ENCODE assay signal across 17 cellular contexts in the genomic region with DNA sequence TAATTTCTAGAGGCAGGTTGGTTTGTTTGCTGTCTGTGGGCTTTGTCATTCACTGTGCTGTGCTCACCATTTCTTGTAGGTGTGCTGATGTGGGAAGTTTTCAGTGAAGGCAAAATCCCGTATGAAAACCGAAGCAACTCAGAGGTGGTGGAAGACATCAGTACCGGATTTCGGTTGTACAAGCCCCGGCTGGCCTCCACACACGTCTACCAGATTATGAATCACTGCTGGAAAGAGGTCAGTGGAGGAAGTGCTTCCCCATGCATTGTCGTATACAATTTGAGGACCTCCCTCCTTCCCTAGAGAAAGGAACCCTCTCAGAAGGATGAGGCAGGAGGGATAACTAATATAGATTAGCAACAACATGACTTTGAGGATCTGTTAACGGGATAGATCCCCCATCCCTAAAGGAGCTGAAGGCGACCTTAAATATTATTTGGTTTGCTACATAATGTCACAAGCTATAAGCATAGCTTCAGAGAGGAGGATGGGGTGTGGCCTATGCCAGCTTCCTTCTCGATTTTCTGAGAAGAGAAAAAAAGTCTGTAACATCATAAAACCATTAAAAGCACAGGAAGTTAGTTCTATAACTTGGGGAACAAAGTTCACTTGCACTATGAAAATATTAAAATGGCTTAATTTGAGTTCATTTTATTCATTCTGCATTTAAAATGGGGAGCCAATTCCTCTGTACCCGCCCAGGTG. TPM values are rescaled to one million over a fixed set of nuclear protein-coding genes. Genes with fewer than 3 reads are reported as not detected.
DNase-seq lines count a peak whose midpoint lies in the region; ATAC-seq lines count a peak whose summit lies in the region.
"Had no signal": no experiment of that assay in that cellular context is flagged by ENCODE, and none has a peak within 500 bp of the region (broad histone marks: within the 10 kb centered on the region; RNA-seq: fewer than 3 reads in every experiment).

No MANE protein-coding gene starts in this region.

- no peak for ATAC-seq in activated T-cell treated with anti-CD3 and anti-CD28 coated beads, Interleukin-2, amount 50 U/mL, for 4 hours
- ATAC-seq in T-helper 17 cell, result peak; percentile 20
- peak; percentile 11 for ATAC-seq in stimulated activated effector memory CD8-positive, alpha-beta T cell treated with anti-CD3 and anti-CD28 coated beads, Interleukin-12 subunit alpha, Interleukin-12 subunit beta, amount 100 ng/mL, for 72 hours
- ATAC-seq: Panc1 had no signal

- no peaks in the 10 kb centered on the region for H3K27me3 Mint-ChIP-seq in activated T-cell treated with anti-CD3 and anti-CD28 coated beads, Interleukin-2, amount 50 U/mL, for 4 hours (ENCODE audit: low read depth)
- no peaks in the 10 kb centered on the region for H3K27me3 Mint-ChIP-seq in T-helper 17 cell

- H3K27ac Mint-ChIP-seq in T-helper 17 cell, result peak overlapping the region; percentile 96
- H3K27ac Mint-ChIP-seq in stimulated activated effector memory CD8-positive, alpha-beta T cell treated with anti-CD3 and anti-CD28 coated beads, Interleukin-12 subunit alpha, Interleukin-12 subunit beta, amount 100 ng/mL, for 72 hours, result peak overlapping the region; percentile 91

- DNase-seq in activated T-cell treated with anti-CD3 and anti-CD28 coated beads, Interleukin-2, amount 50 U/mL, for 4 hours, result no peak
- DNase-seq in activated T-cell treated with anti-CD3 and anti-CD28 coated beads, Interleukin-2, amount 50 U/mL, for 1 hour, result no peak
- DNase-seq in T-helper 17 cell (no peak), HuH-7.5 (ENCODE audit: low spot score) (no peak), islet precursor cell (no peak), GDM1 (lab: John Stamatoyannopoulos, UW) (no peak)
- peak; percentile 58 for DNase-seq in central memory CD4-positive, alpha-beta T cell
- no peak for DNase-seq in stimulated activated effector memory CD8-positive, alpha-beta T cell treated with anti-CD3 and anti-CD28 coated beads, Interleukin-12 subunit alpha, Interleukin-12 subunit beta, amount 100 ng/mL, for 72 hours (ENCODE audit: low spot score in 2 of 2)
- DNase-seq: ACHN; activated CD4-positive, CD25-positive, alpha-beta regulatory T cell treated with anti-CD3 and anti-CD28 coated beads, Interleukin-2, amount 50 U/mL, for 72 hours; Calu3; NCI-H187; NCI-H510A treated with DMSO at 0.1 percent for 48 hours; stimulated activated CD4-positive, alpha-beta T cell treated with anti-CD3 and anti-CD28 coated beads, Interleukin-1b, Interleukin-23, amount 100 ng/mL, for 48 hours; SW 1271 had no signal

- H3K4me1 Mint-ChIP-seq in activated T-cell treated with anti-CD3 and anti-CD28 coated beads, Interleukin-2, amount 50 U/mL, for 4 hours (ENCODE audit: low read depth), result peaks cover 94% of the 10 kb centered on the region
- peaks cover 71% of the 10 kb centered on the region for H3K4me1 Mint-ChIP-seq in T-helper 17 cell
- peaks cover 95% of the 10 kb centered on the region for H3K4me1 Mint-ChIP-seq in stimulated activated effector memory CD8-positive, alpha-beta T cell treated with anti-CD3 and anti-CD28 coated beads, Interleukin-12 subunit alpha, Interleukin-12 subunit beta, amount 100 ng/mL, for 72 hours

- peak overlapping the region; percentile 58 for H3K4me3 Mint-ChIP-seq in activated T-cell treated with anti-CD3 and anti-CD28 coated beads, Interleukin-2, amount 50 U/mL, for 4 hours
- H3K4me3 Mint-ChIP-seq in T-helper 17 cell, result peak overlapping the region; percentile 82
- peak overlapping the region; percentile 59 for H3K4me3 Mint-ChIP-seq in stimulated activated effector memory CD8-positive, alpha-beta T cell treated with anti-CD3 and anti-CD28 coated beads, Interleukin-12 subunit alpha, Interleukin-12 subunit beta, amount 100 ng/mL, for 72 hours

- no peaks in the 10 kb centered on the region for H3K9me3 ChIP-seq in T-helper 17 cell (ENCODE audit: control insufficient read depth, low read length, poor library complexity, severe bottlenecking)
- H3K9me3 ChIP-seq: tibial nerve had no signal

- H3K9me3 Mint-ChIP-seq in activated T-cell treated with anti-CD3 and anti-CD28 coated beads, Interleukin-2, amount 50 U/mL, for 4 hours, result no peaks in the 10 kb centered on the region
- H3K9me3 Mint-ChIP-seq in stimulated activated effector memory CD8-positive, alpha-beta T cell treated with anti-CD3 and anti-CD28 coated beads, Interleukin-12 subunit alpha, Interleukin-12 subunit beta, amount 100 ng/mL, for 72 hours, result no peaks in the 10 kb centered on the region

- H3K36me3 Mint-ChIP-seq in activated T-cell treated with anti-CD3 and anti-CD28 coated beads, Interleukin-2, amount 50 U/mL, for 4 hours (ENCODE audit: insufficient read depth), result peaks cover 82% of the 10 kb centered on the region
- H3K36me3 Mint-ChIP-seq in T-helper 17 cell (ENCODE audit: low read depth), result peaks cover 19% of the 10 kb centered on the region
- peaks cover 100% of the 10 kb centered on the region for H3K36me3 Mint-ChIP-seq in stimulated activated effector memory CD8-positive, alpha-beta T cell treated with anti-CD3 and anti-CD28 coated beads, Interleukin-12 subunit alpha, Interleukin-12 subunit beta, amount 100 ng/mL, for 72 hours

RNA-seq across cellular contexts. Expression of gene CYFIP2, which starts 17.0 kb away (rescaled TPM):
- total RNA-seq in activated T-cell treated with anti-CD3 and anti-CD28 coated beads, Interleukin-2, amount 50 U/mL, for 4 hours, result 100 to 1,000 TPM; 160 to 191 (median 175) TPM
- 100 to 1,000 TPM; 363 to 389 TPM for total RNA-seq in T-helper 17 cell

Comparison
In these comparisons a context has a peak if more than half of its experiments do, and no peak if none do; other contexts are left out.
1. ATAC-seq: peak in T-helper 17 cell (single experiment) and stimulated activated effector memory CD8-positive, alpha-beta T cell treated with anti-CD3 and anti-CD28 coated beads, Interleukin-12 subunit alpha, Interleukin-12 subunit beta, amount 100 ng/mL, for 72 hours (single experiment); none in activated T-cell treated with anti-CD3 and anti-CD28 coated beads, Interleukin-2, amount 50 U/mL, for 4 hours (0 of 2).
2. Peak in every context shown above with its lines, with median percentiles within 50 percentile points of each other: H3K4me3 Mint-ChIP-seq.